ENCODE assay signal across 9 cellular contexts in genomic region chr10:128528781-128529180, GRCh38.
"Had no signal": no experiment of that assay in that cellular context is flagged by ENCODE, and none has a peak within 500 bp of the region (broad histone marks: within the 10 kb centered on the region; RNA-seq: fewer than 3 reads in every experiment).

No MANE protein-coding gene starts in this region.

- ATAC-seq: HCT116, HepG2 had no signal

- H3K27me3 Mint-ChIP-seq: IgD-negative memory B cell had no signal

- H3K4me3 Mint-ChIP-seq: GM23338, HFFc6, IgD-negative memory B cell had no signal

- H3K9me3 ChIP-seq: HAP-1 had no signal

- H3K27ac Mint-ChIP-seq: GM23338, HFFc6 had no signal

- H3K4me1 ChIP-seq: HAP-1 had no signal

- H3K36me3 ChIP-seq: HAP-1 had no signal

- DNase-seq: H7, HFFc6, KG1 had no signal

- H3K27ac ChIP-seq: HL-60 had no signal

- H3K9me3 Mint-ChIP-seq: GM23338 had no signal

- H3K4me3 ChIP-seq: GM23338, HAP-1 had no signal
